In genomic region chr12:102062419-102062806, GRCh38 we compare ENCODE assay signal across 9 cellular contexts. TPM values are rescaled to one million over a fixed set of nuclear protein-coding genes. Genes with fewer than 3 reads are reported as not detected.
A peak's percentile ranks its signal among the peaks of the same experiment; 100 is the strongest.
DNase-seq lines count a peak whose midpoint lies in the region; ATAC-seq and TF ChIP-seq lines count a peak whose summit lies in the region.
"Had no signal": no experiment of that assay in that cellular context is flagged by ENCODE, and none has a peak within 500 bp of the region (broad histone marks: within the 10 kb centered on the region; RNA-seq: fewer than 3 reads in every experiment).

No MANE protein-coding gene starts in this region.

- DNase-seq in heart right ventricle (no peak), cardiac septum (ENCODE audit: low spot score) (no peak), memory B cell (ENCODE audit: low spot score in 2 of 2) (no peak), type B pancreatic cell (ENCODE audit: extremely low spot score, unreplicated experiment) (no peak), NCI-H510A (lab: John Stamatoyannopoulos, UW) (no peak), NCI-H446 treated with DMSO at 0.1 percent for 48 hours (lab: John Stamatoyannopoulos, UW) (no peak), superior temporal gyrus (ENCODE audit: extremely low spot score) (no peak)
- no peak for DNase-seq in activated naive CD8-positive, alpha-beta T cell treated with anti-CD3 and anti-CD28 coated beads, Interleukin-2, amount 10 ng/mL, durations not matched to agents 7 days and 5 days

- peaks cover 0 to 14% (median 6%) of the 10 kb centered on the region in 9 donors for H3K4me1 ChIP-seq in heart right ventricle
- H3K4me1 ChIP-seq: foreskin keratinocyte had no signal

- peak overlapping the region in 9 of 10 donors; percentile 74 to 97 (median 85) for H3K4me3 ChIP-seq in heart right ventricle

- TF ChIP-seq CTCF in heart right ventricle (IDR thresholded peaks at IDR 0.05), result no peak
- TF ChIP-seq CTCF in type B pancreatic cell (conservative IDR thresholded peaks at IDR 0.05), result no peak

- H3K27me3 ChIP-seq in heart right ventricle, result no peaks in the 10 kb centered on the region
- H3K27me3 ChIP-seq: foreskin keratinocyte had no signal

- H3K27ac ChIP-seq in heart right ventricle, result peak overlapping the region in 2 of 10 donors; percentile 95 to 97

- peaks cover 28% of the 10 kb centered on the region for H3K4me1 Mint-ChIP-seq in activated naive CD8-positive, alpha-beta T cell treated with anti-CD3 and anti-CD28 coated beads, Interleukin-2, amount 10 ng/mL, durations not matched to agents 7 days and 5 days
- H3K4me1 Mint-ChIP-seq in memory B cell (peaks cover 9% of the 10 kb centered on the region), type B pancreatic cell (ENCODE audit: unreplicated experiment) (peaks cover 17% of the 10 kb centered on the region)

- H3K27me3 Mint-ChIP-seq in activated naive CD8-positive, alpha-beta T cell treated with anti-CD3 and anti-CD28 coated beads, Interleukin-2, amount 10 ng/mL, durations not matched to agents 7 days and 5 days, result peaks cover 1% of the 10 kb centered on the region
- H3K27me3 Mint-ChIP-seq in memory B cell (no peaks in the 10 kb centered on the region), type B pancreatic cell (no peaks in the 10 kb centered on the region)

- peak overlapping the region; percentile 98 for H3K27ac Mint-ChIP-seq in activated naive CD8-positive, alpha-beta T cell treated with anti-CD3 and anti-CD28 coated beads, Interleukin-2, amount 10 ng/mL, durations not matched to agents 7 days and 5 days
- peak overlapping the region; percentile 100 for H3K27ac Mint-ChIP-seq in memory B cell
- peak overlapping the region; percentile 89 for H3K27ac Mint-ChIP-seq in type B pancreatic cell

- intact Hi-C loops in heart right ventricle (cut with DNase I) (loop anchor here in 5 of 10 donors (2.0 to 10.0 kb wide), 3 partner anchors 55 to 62 kb away; partner anchors contain the start of genes NUP37 (in 1 of the 5) and PARPBP (in 1 of the 5)), cardiac septum (cut with DNase I) (loop anchor here (2.0 kb wide), 1 partner anchor 56 kb away; no protein-coding TSS in a partner anchor)

- no peaks in the 10 kb centered on the region for H3K9me3 ChIP-seq in heart right ventricle

- H3K36me3 ChIP-seq in heart right ventricle, result peaks cover 0 to 31% (median 0%) of the 10 kb centered on the region in 9 donors

- H3K9me3 Mint-ChIP-seq in activated naive CD8-positive, alpha-beta T cell treated with anti-CD3 and anti-CD28 coated beads, Interleukin-2, amount 10 ng/mL, durations not matched to agents 7 days and 5 days, result no peaks in the 10 kb centered on the region
- H3K9me3 Mint-ChIP-seq in memory B cell (no peaks in the 10 kb centered on the region), type B pancreatic cell (no peaks in the 10 kb centered on the region)

- H3K4me3 Mint-ChIP-seq in activated naive CD8-positive, alpha-beta T cell treated with anti-CD3 and anti-CD28 coated beads, Interleukin-2, amount 10 ng/mL, durations not matched to agents 7 days and 5 days, result peak overlapping the region; percentile 96
- peak overlapping the region; percentile 94 for H3K4me3 Mint-ChIP-seq in memory B cell
- H3K4me3 Mint-ChIP-seq in type B pancreatic cell, result peak overlapping the region; percentile 94

- peaks cover 17% of the 10 kb centered on the region for H3K36me3 Mint-ChIP-seq in activated naive CD8-positive, alpha-beta T cell treated with anti-CD3 and anti-CD28 coated beads, Interleukin-2, amount 10 ng/mL, durations not matched to agents 7 days and 5 days
- H3K36me3 Mint-ChIP-seq in memory B cell, result peaks cover 9% of the 10 kb centered on the region
- H3K36me3 Mint-ChIP-seq in type B pancreatic cell, result no peaks in the 10 kb centered on the region

- WGBS in heart right ventricle, 2 donors, result 80 to 84% methylated on average over 11 of the region's 11 CpGs

- ATAC-seq in heart right ventricle, result no peak
- no peak for ATAC-seq in activated naive CD8-positive, alpha-beta T cell treated with anti-CD3 and anti-CD28 coated beads, Interleukin-2, amount 10 ng/mL, durations not matched to agents 7 days and 5 days (ENCODE audit: low read depth)
- ATAC-seq in memory B cell (ENCODE audit: low read depth), result no peak

- POLR2A ChIA-PET in activated naive CD8-positive, alpha-beta T cell treated with anti-CD3 and anti-CD28 coated beads, Interleukin-2, amount 10 ng/mL, durations not matched to agents 7 days and 5 days (lab: Charles Lee), result interaction anchor here (0.6 to 1.8 kb wide), 9 partner anchors 11 to 421 kb away, joined by 3 to 19 read pairs (median 5); partner anchors contain the start of genes NUP37 and PARPBP

RNA-seq across cellular contexts. Expression of gene WASHC3, which starts 0.6 kb away (rescaled TPM):
- total RNA-seq in heart right ventricle (10 to 100 TPM; 33.2 to 55.2 (median 40.7) TPM), cardiac septum (38.5 TPM), type B pancreatic cell (ENCODE audit: low replicate concordance) (19.2 and 21.1 TPM in 2 replicates)
- polyA plus RNA-seq in heart right ventricle, result 10 to 100 TPM; 45.9 to 54.2 TPM
- 10 to 100 TPM; 53.2 to 58.0 TPM for total RNA-seq in activated naive CD8-positive, alpha-beta T cell treated with anti-CD3 and anti-CD28 coated beads, Interleukin-2, amount 10 ng/mL, durations not matched to agents 7 days and 5 days

RNA-seq across cellular contexts. Expression of gene NUP37, which starts 57.5 kb away (rescaled TPM):
- 10 to 100 TPM; 16.5 to 23.9 (median 21.1) TPM for total RNA-seq in heart right ventricle
- 10 to 100 TPM in 1 of 2 donors, 1 to 10 TPM in 1; 6.4 to 15.7 TPM for polyA plus RNA-seq in heart right ventricle
- total RNA-seq in cardiac septum, result 16.0 TPM
- 10 to 100 TPM; 47.7 to 49.2 TPM for total RNA-seq in activated naive CD8-positive, alpha-beta T cell treated with anti-CD3 and anti-CD28 coated beads, Interleukin-2, amount 10 ng/mL, durations not matched to agents 7 days and 5 days
- 34.3 and 39.2 TPM in 2 replicates for total RNA-seq in type B pancreatic cell (ENCODE audit: low replicate concordance)

RNA-seq across cellular contexts. Expression of gene PARPBP, which starts 57.6 kb away (rescaled TPM):
- total RNA-seq in heart right ventricle, result 1 to 10 TPM in 2 of 10 donors, under 1 TPM in 7, not detected in 1; 0.39 to 1.8 (median 0.80) TPM
- under 1 TPM; 0.39 to 0.80 TPM for polyA plus RNA-seq in heart right ventricle
- total RNA-seq in cardiac septum, result 0.51 TPM
- 10 to 100 TPM; 19.0 to 20.5 TPM for total RNA-seq in activated naive CD8-positive, alpha-beta T cell treated with anti-CD3 and anti-CD28 coated beads, Interleukin-2, amount 10 ng/mL, durations not matched to agents 7 days and 5 days
- total RNA-seq in type B pancreatic cell (ENCODE audit: low replicate concordance), result 6.2 and 19.0 TPM in 2 replicates
